Comparison of ENCODE assay signal across 17 cellular contexts in genomic region chr9:118891213-118891612, GRCh38.
DNase-seq lines count a peak whose midpoint lies in the region; ATAC-seq and TF ChIP-seq lines count a peak whose summit lies in the region.
"Had no signal": no experiment of that assay in that cellular context is flagged by ENCODE, and none has a peak within 500 bp of the region (broad histone marks: within the 10 kb centered on the region; RNA-seq: fewer than 3 reads in every experiment).

No MANE protein-coding gene starts in this region.

- peaks cover 3% of the 10 kb centered on the region; the same call in 1 of the 2 replicates for H3K9me2 ChIP-seq in GM23338 (ENCODE audit: insufficient read depth)

- ATAC-seq in GM23338 (peak; percentile 28; the same call in 1 of the 3 replicates), GM21390 (IDR thresholded peaks at IDR 0.05; ENCODE audit: unreplicated experiment) (no peak)
- ATAC-seq: HCT116 had no signal

- no peak overlapping the region for H2AK5ac ChIP-seq in mesendoderm (ENCODE audit: low read length)

- H3K56ac ChIP-seq in mesendoderm (ENCODE audit: low read length), result no peak overlapping the region

- no peaks in the 10 kb centered on the region for H3K79me2 ChIP-seq in GM23338 (replicated peaks; ENCODE audit: insufficient read depth)
- H3K79me2 ChIP-seq in mesendoderm (ENCODE audit: control insufficient read depth, insufficient read depth, low read length), result no peaks in the 10 kb centered on the region

- no peaks in the 10 kb centered on the region for H3F3A ChIP-seq in GM23338 (replicated peaks; ENCODE audit: low read depth)

- no peaks in the 10 kb centered on the region for H3K27me3 Mint-ChIP-seq in GM23338 (ENCODE audit: insufficient read depth, low read depth, poor library complexity)
- no peaks in the 10 kb centered on the region for H3K27me3 Mint-ChIP-seq in endodermal cell (ENCODE audit: insufficient read depth)
- no peaks in the 10 kb centered on the region for H3K27me3 Mint-ChIP-seq in activated naive CD8-positive, alpha-beta T cell treated with anti-CD3 and anti-CD28 coated beads for 36 hours
- H3K27me3 Mint-ChIP-seq: CD4-positive, alpha-beta memory T cell had no signal

- no peak for TF ChIP-seq POLR2A in prostate gland (IDR thresholded peaks at IDR 0.05)

- no peak overlapping the region for H3K27ac ChIP-seq in GM23338 (ENCODE audit: low read depth)
- no peak overlapping the region for H3K27ac ChIP-seq in endodermal cell (ENCODE audit: low read depth, low read length)
- no peak overlapping the region for H3K27ac ChIP-seq in mesendoderm (ENCODE audit: low read depth, low read length)
- H3K27ac ChIP-seq in prostate gland, result no peak overlapping the region
- H3K27ac ChIP-seq: GM23248 had no signal

- H3K4me3 ChIP-seq in GM23338, result no peak overlapping the region
- H3K4me3 ChIP-seq in endodermal cell (ENCODE audit: low read length), result no peak overlapping the region
- no peak overlapping the region for H3K4me3 ChIP-seq in mesendoderm (ENCODE audit: low read length)
- no peak overlapping the region for H3K4me3 ChIP-seq in prostate gland
- H3K4me3 ChIP-seq: GM23248 had no signal

- no peak overlapping the region for H3K27ac Mint-ChIP-seq in GM23338
- H3K27ac Mint-ChIP-seq in endodermal cell, result no peak overlapping the region
- no peak overlapping the region for H3K27ac Mint-ChIP-seq in activated naive CD8-positive, alpha-beta T cell treated with anti-CD3 and anti-CD28 coated beads for 36 hours
- H3K27ac Mint-ChIP-seq: CD4-positive, alpha-beta memory T cell had no signal

- TF ChIP-seq CTCF in GM23338 (conservative IDR thresholded peaks at IDR 0.05; ENCODE audit: low read depth in 2 of 2) (no peak), endodermal cell (conservative IDR thresholded peaks at IDR 0.05) (no peak), prostate gland (IDR thresholded peaks at IDR 0.05) (no peak)

- peaks cover 2% of the 10 kb centered on the region; the same call in 1 of the 3 replicates for H3K4me1 Mint-ChIP-seq in GM23338
- peaks cover 17% of the 10 kb centered on the region for H3K4me1 Mint-ChIP-seq in endodermal cell
- no peaks in the 10 kb centered on the region for H3K4me1 Mint-ChIP-seq in activated naive CD8-positive, alpha-beta T cell treated with anti-CD3 and anti-CD28 coated beads for 36 hours
- H3K4me1 Mint-ChIP-seq: CD4-positive, alpha-beta memory T cell had no signal

- H3K27me3 ChIP-seq in GM23338 (ENCODE audit: insufficient read depth) (no peaks in the 10 kb centered on the region), endodermal cell (ENCODE audit: control insufficient read depth, insufficient read depth, low read length, poor library complexity, severe bottlenecking) (no peaks in the 10 kb centered on the region), mesendoderm (ENCODE audit: insufficient read depth, low read length, poor library complexity) (no peaks in the 10 kb centered on the region), prostate gland (replicated peaks; ENCODE audit: insufficient read depth) (no peaks in the 10 kb centered on the region)

- no peak overlapping the region for H4K5ac ChIP-seq in mesendoderm (ENCODE audit: low read length)

- intact Hi-C loops in prostate gland (cut with DNase I), result no loop called here

- H3K36me3 Mint-ChIP-seq in GM23338 (ENCODE audit: low read depth), result no peaks in the 10 kb centered on the region
- no peaks in the 10 kb centered on the region for H3K36me3 Mint-ChIP-seq in endodermal cell (ENCODE audit: low read depth)
- H3K36me3 Mint-ChIP-seq in activated naive CD8-positive, alpha-beta T cell treated with anti-CD3 and anti-CD28 coated beads for 36 hours, result no peaks in the 10 kb centered on the region
- H3K36me3 Mint-ChIP-seq: CD4-positive, alpha-beta memory T cell had no signal

- H3K9me3 Mint-ChIP-seq in GM23338 (no peaks in the 10 kb centered on the region), endodermal cell (no peaks in the 10 kb centered on the region)
- H3K9me3 Mint-ChIP-seq in activated naive CD8-positive, alpha-beta T cell treated with anti-CD3 and anti-CD28 coated beads for 36 hours, result peaks cover 5% of the 10 kb centered on the region
- H3K9me3 Mint-ChIP-seq: H9 had no signal

- no peak overlapping the region for H2BK120ac ChIP-seq in mesendoderm (ENCODE audit: low read depth, low read length)

- H2BK5ac ChIP-seq in mesendoderm (ENCODE audit: low read length), result no peak overlapping the region

- no peak overlapping the region for H3K4me2 ChIP-seq in GM23338
- H3K4me2 ChIP-seq in mesendoderm (ENCODE audit: low read length), result no peak overlapping the region

- peak; percentile 2 for DNase-seq in ELF-1 (ENCODE audit: low read depth, low spot score)
- DNase-seq in GM23338 (ENCODE audit: low spot score), result peak; percentile 13
- peak; percentile 51 for DNase-seq in endodermal cell
- DNase-seq in mesendoderm, result peak; percentile 31
- DNase-seq in prostate gland (ENCODE audit: low spot score), result no peak
- no peak for DNase-seq in anterior cingulate cortex (lab: John Stamatoyannopoulos, UW)
- no peak for DNase-seq in activated naive CD8-positive, alpha-beta T cell treated with anti-CD3 and anti-CD28 coated beads for 36 hours
- DNase-seq: C1 segment of cervical spinal cord; Calu3; CD4-positive, alpha-beta memory T cell; COR-L47; DMS53; DMS79 treated with DMSO at 0.1 percent for 48 hours; GM23248; H9 had no signal

- WGBS in endodermal cell (ENCODE audit: insufficient coverage in 1 of 2, insufficient read length in 1 of 2), 2 experiments, result 88 to 92% methylated on average over 4 to 6 of the region's 6 CpGs
- no CpG with 5 or more reads among the region's 6 CpGs for WGBS in mesendoderm (ENCODE audit: extremely low coverage, insufficient coverage, low lambda C conversion rate)
- WGBS in prostate gland, result 70% methylated on average over 6 of the region's 6 CpGs

- no peak overlapping the region for H4K8ac ChIP-seq in mesendoderm (ENCODE audit: low read depth, low read length)

- H4K20me1 ChIP-seq in GM23338 (replicated peaks; ENCODE audit: insufficient read depth), result no peaks in the 10 kb centered on the region

- H2BK15ac ChIP-seq in mesendoderm (replicated peaks; ENCODE audit: low read depth), result no peak overlapping the region

- H3K4me3 Mint-ChIP-seq in GM23338 (no peak overlapping the region), endodermal cell (no peak overlapping the region)
- no peak overlapping the region for H3K4me3 Mint-ChIP-seq in activated naive CD8-positive, alpha-beta T cell treated with anti-CD3 and anti-CD28 coated beads for 36 hours
- H3K4me3 Mint-ChIP-seq: CD4-positive, alpha-beta memory T cell; H9 had no signal

- H3K9me3 ChIP-seq in endodermal cell (ENCODE audit: control insufficient read depth, low read length) (no peaks in the 10 kb centered on the region), prostate gland (no peaks in the 10 kb centered on the region)

- H3K18ac ChIP-seq in mesendoderm (ENCODE audit: low read length), result no peak overlapping the region

- no peak overlapping the region for H3K4ac ChIP-seq in mesendoderm (ENCODE audit: low read depth, low read length)

- no peak overlapping the region for H2AFZ ChIP-seq in GM23338
- H2AFZ ChIP-seq: GM23248 had no signal

- no peak overlapping the region for H3K23ac ChIP-seq in mesendoderm (ENCODE audit: low read length)

- H3K36me3 ChIP-seq in GM23338 (ENCODE audit: insufficient read depth) (no peaks in the 10 kb centered on the region), endodermal cell (ENCODE audit: control insufficient read depth, insufficient read depth, low read length) (no peaks in the 10 kb centered on the region), mesendoderm (ENCODE audit: control insufficient read depth, insufficient read depth, low read length) (no peaks in the 10 kb centered on the region), prostate gland (no peaks in the 10 kb centered on the region)

- 0 out of 2 replicates have a peak, but pooled peaks cover 3% of the 10 kb centered on the region for H3K4me1 ChIP-seq in GM23338 (ENCODE audit: insufficient read depth)
- no peaks in the 10 kb centered on the region for H3K4me1 ChIP-seq in endodermal cell (ENCODE audit: control insufficient read depth, insufficient read depth, low read length)
- no peaks in the 10 kb centered on the region for H3K4me1 ChIP-seq in mesendoderm (ENCODE audit: control insufficient read depth, low read depth, low read length)
- H3K4me1 ChIP-seq in prostate gland (replicated peaks), result no peaks in the 10 kb centered on the region

- H3K9ac ChIP-seq in endodermal cell (ENCODE audit: extremely low read depth, low read length, poor library complexity, severe bottlenecking), result no peak overlapping the region
- no peak overlapping the region for H3K9ac ChIP-seq in mesendoderm (ENCODE audit: low read length)
- H3K9ac ChIP-seq: GM23248 had no signal

- no peaks in the 10 kb centered on the region for H3K79me1 ChIP-seq in mesendoderm (ENCODE audit: low read length)

TF ChIP-seq in GM23338, 12 proteins besides CTCF, POLR2A, EP300 and RAD21 (continues in another document):
- TF ChIP-seq ZNF114 (CRISPR knock-in tag; IDR thresholded peaks at IDR 0.05) (no peak), NANOG (IDR thresholded peaks at IDR 0.05; ENCODE audit: borderline replicate concordance) (no peak)

Comparison
In these comparisons a context has a peak if more than half of its experiments do, and no peak if none do; other contexts are left out.
1. DNase-seq: peak in ELF-1 (single experiment), GM23338 (single experiment), endodermal cell (single experiment) and mesendoderm (single experiment); none in prostate gland (single experiment), anterior cingulate cortex (0 of 58) and activated naive CD8-positive, alpha-beta T cell treated with anti-CD3 and anti-CD28 coated beads for 36 hours (single experiment).